ENCODE assay signal across 8 cellular contexts in the genomic region with DNA sequence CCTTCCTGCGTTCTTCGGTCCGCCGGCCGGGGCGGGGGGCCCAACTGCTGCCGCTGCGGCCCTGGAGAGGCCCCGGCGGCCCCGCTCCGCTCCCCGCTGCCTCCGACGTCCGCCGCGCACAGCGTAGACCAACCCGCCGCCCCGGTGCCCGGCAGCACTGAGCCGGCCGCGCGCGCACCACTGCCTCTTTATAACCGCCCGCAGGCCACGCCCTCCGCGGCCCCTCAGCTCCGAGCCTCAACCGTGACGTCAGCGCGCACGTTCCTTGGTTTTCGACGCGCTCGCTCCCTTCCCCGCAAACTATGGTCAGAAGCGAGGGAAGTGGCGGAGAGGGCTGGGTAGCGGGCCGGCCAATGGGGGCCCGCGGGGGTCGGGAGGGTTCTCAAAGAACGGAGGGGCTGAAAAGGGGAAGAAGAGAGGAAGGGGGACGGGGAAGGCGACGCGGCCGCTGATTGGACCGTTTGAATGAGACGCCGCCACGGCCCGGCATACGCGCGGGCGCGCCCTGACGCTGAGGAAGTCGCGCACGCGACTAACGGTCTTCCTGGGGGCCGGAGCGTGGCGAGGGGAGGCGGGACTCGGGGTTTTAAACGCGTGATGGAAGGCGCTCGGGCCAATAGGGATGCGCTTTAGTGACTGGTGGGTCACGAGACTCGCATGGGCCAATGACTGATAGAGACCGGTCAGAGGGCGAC. TPM values are rescaled to one million over a fixed set of nuclear protein-coding genes. Genes with fewer than 3 reads are reported as not detected.
DNase-seq lines count a peak whose midpoint lies in the region; ATAC-seq and TF ChIP-seq lines count a peak whose summit lies in the region.

A gene (minus strand): TSS at position 164 of the 695 bp plus-strand sequence. CDS start 199 bp downstream, outside the sequence.

- H3K9me3 ChIP-seq in ascending aorta (no peaks in the 10 kb centered on the region), right cardiac atrium (ENCODE audit: control insufficient read depth, low read length) (no peaks in the 10 kb centered on the region), aorta (ENCODE audit: control insufficient read depth, low read length) (no peaks in the 10 kb centered on the region)

- H3K27ac Mint-ChIP-seq in T-helper 2 cell treated with Interferon-gamma antibody and Interleukin-4, amounts not matched to agents 5 μg/mL and 100 μg/mL, for 36 hours, result peak within 1 kb of the TSS; percentile 99

- H3K36me3 Mint-ChIP-seq in T-helper 2 cell treated with Interferon-gamma antibody and Interleukin-4, amounts not matched to agents 5 μg/mL and 100 μg/mL, for 36 hours (ENCODE audit: low read depth), result peaks cover 42% of the 10 kb centered on the region

- H3K4me3 Mint-ChIP-seq in T-helper 2 cell treated with Interferon-gamma antibody and Interleukin-4, amounts not matched to agents 5 μg/mL and 100 μg/mL, for 36 hours, result peak within 1 kb of the TSS; percentile 94

- peak; percentile 86 for ATAC-seq in GM18502 (IDR thresholded peaks at IDR 0.05; ENCODE audit: poor library complexity, unreplicated experiment)
- peak; percentile 76 for ATAC-seq in HG02970 (IDR thresholded peaks at IDR 0.05; ENCODE audit: low FRiP score, unreplicated experiment)
- ATAC-seq in right cardiac atrium, result peak; percentile 97
- peak; percentile 97 for ATAC-seq in aorta (ENCODE audit: low FRiP score)

- H3K4me1 Mint-ChIP-seq in T-helper 2 cell treated with Interferon-gamma antibody and Interleukin-4, amounts not matched to agents 5 μg/mL and 100 μg/mL, for 36 hours (ENCODE audit: low read depth), result peaks cover 25% of the 10 kb centered on the region

- peaks cover 23% of the 10 kb centered on the region for H3K9me3 Mint-ChIP-seq in T-helper 2 cell treated with Interferon-gamma antibody and Interleukin-4, amounts not matched to agents 5 μg/mL and 100 μg/mL, for 36 hours

- H3K4me1 ChIP-seq in ascending aorta (peaks cover 11 to 13% of the 10 kb centered on the region in 2 donors), right cardiac atrium (ENCODE audit: control insufficient read depth, insufficient read depth, low read length) (peaks cover 12% of the 10 kb centered on the region), aorta (ENCODE audit: control insufficient read depth in 1 of 2, insufficient read depth in 2 of 2, low read length in 2 of 2) (peaks cover 0 to 2% of the 10 kb centered on the region in 2 donors)

- H3K36me3 ChIP-seq in ascending aorta, result peaks cover 9 to 20% of the 10 kb centered on the region in 2 donors
- H3K36me3 ChIP-seq in aorta (ENCODE audit: control insufficient read depth in 1 of 2, insufficient read depth in 2 of 2, low read length in 1 of 2), result no peaks in the 10 kb centered on the region

- TF ChIP-seq CTCF in ascending aorta (IDR thresholded peaks at IDR 0.05), result no peak

- H3K4me3 ChIP-seq in ascending aorta, result peak within 1 kb of the TSS; percentile 86 to 92
- H3K4me3 ChIP-seq in right cardiac atrium (ENCODE audit: low read length), result peak within 1 kb of the TSS; percentile 94
- H3K4me3 ChIP-seq in aorta (ENCODE audit: low read length in 2 of 2), result peak within 1 kb of the TSS; percentile 40 to 58

- H3K27ac ChIP-seq in ascending aorta (peak within 1 kb of the TSS; percentile 96 to 99), right cardiac atrium (ENCODE audit: low read length) (peak within 1 kb of the TSS; percentile 100), aorta (ENCODE audit: low read depth in 1 of 2, low read length in 2 of 2) (peak within 1 kb of the TSS; percentile 24 to 81)

- DNase-seq in NCI-H1930 (lab: John Stamatoyannopoulos, UW) (peak; percentile 100), ascending aorta (ENCODE audit: low spot score in 2 of 2) (peak; percentile 95 to 99), right cardiac atrium (peak; percentile 99), putamen (ENCODE audit: low spot score) (peak; percentile 99), aorta (peak; percentile 99)
- peak; percentile 97 for DNase-seq in T-helper 2 cell treated with Interferon-gamma antibody and Interleukin-4, amounts not matched to agents 5 μg/mL and 100 μg/mL, for 36 hours (ENCODE audit: low spot score)

- WGBS in right cardiac atrium, result under 1% methylated on average over 87 of the region's 87 CpGs
- 1% methylated on average over 78 to 87 of the region's 87 CpGs for WGBS in aorta, 2 donors

- no peaks in the 10 kb centered on the region for H3K27me3 ChIP-seq in ascending aorta
- no peaks in the 10 kb centered on the region for H3K27me3 ChIP-seq in right cardiac atrium (ENCODE audit: control insufficient read depth, insufficient read depth)
- no peaks in the 10 kb centered on the region for H3K27me3 ChIP-seq in aorta (ENCODE audit: control insufficient read depth in 1 of 2, insufficient read depth in 2 of 2, low read length in 1 of 2)

- peaks cover 10% of the 10 kb centered on the region for H3K27me3 Mint-ChIP-seq in T-helper 2 cell treated with Interferon-gamma antibody and Interleukin-4, amounts not matched to agents 5 μg/mL and 100 μg/mL, for 36 hours (ENCODE audit: low read depth)

- intact Hi-C loops in ascending aorta (cut with DNase I), result loop anchor here (1.0 to 10.0 kb wide), 10 partner anchors 21 to 1540 kb away; a partner anchor contains a TSS
- intact Hi-C loops in right cardiac atrium (cut with DNase I), result no loop called here
- intact Hi-C loops in aorta (cut with DNase I), result loop anchor here in 1 of 2 donors (1.0 kb wide), 1 partner anchor 22 kb away; a partner anchor contains a TSS

RNA-seq across cellular contexts. Expression of the gene that starts here (rescaled TPM):
- 82.6 TPM for total RNA-seq in ascending aorta
- total RNA-seq in right cardiac atrium, result 10 to 100 TPM; 21.0 to 32.7 (median 27.8) TPM
- 12.2 TPM for polyA plus RNA-seq in right cardiac atrium
- total RNA-seq in aorta, result 10 to 100 TPM; 13.2 to 26.8 TPM
- 1 to 10 TPM; 7.0 to 8.4 TPM for polyA plus RNA-seq in aorta

Comparison
In these comparisons a context has a peak if more than half of its experiments do, and no peak if none do; other contexts are left out.
1. Peak in every context shown above with its lines: DNase-seq, ATAC-seq, H3K4me3 ChIP-seq and H3K27ac ChIP-seq.